8 cellular contexts compared by ENCODE assay signal in genomic region chr4:2934813-2935761, GRCh38. TPM values are rescaled to one million over a fixed set of nuclear protein-coding genes. Genes with fewer than 3 reads are reported as not detected.
DNase-seq lines count a peak whose midpoint lies in the region; ATAC-seq and TF ChIP-seq lines count a peak whose summit lies in the region.

No MANE protein-coding gene starts in this region.

- H3K4me3 Mint-ChIP-seq in effector memory CD8-positive, alpha-beta T cell = peak overlapping the region; percentile 83 to 85

- peak overlapping the region in 1 of 2 experiments; percentile 76 for H2BK12ac ChIP-seq in mesenchymal stem cell (ENCODE audit: low read length in 2 of 2)

- peak; percentile 44 for ATAC-seq in GM19397 (IDR thresholded peaks at IDR 0.05; ENCODE audit: unreplicated experiment)
- peak; percentile 64 for ATAC-seq in effector memory CD8-positive, alpha-beta T cell (replicated peaks)

- no peak overlapping the region for H2BK15ac ChIP-seq in mesenchymal stem cell (ENCODE audit: low read depth, poor library complexity, severe bottlenecking)

- H3K4ac ChIP-seq in mesenchymal stem cell (ENCODE audit: low read depth in 1 of 2, low read length in 2 of 2) = peak overlapping the region; percentile 75 to 81

- peak overlapping the region in 1 of 2 experiments; percentile 91 for H3K14ac ChIP-seq in mesenchymal stem cell (ENCODE audit: low read length in 2 of 2)

- H3K27ac ChIP-seq in C4-2B = peak overlapping the region; percentile 81
- H3K27ac ChIP-seq in mesenchymal stem cell (ENCODE audit: low read length, poor library complexity, severe bottlenecking) = peak overlapping the region; percentile 35

- H3K9ac ChIP-seq in mesenchymal stem cell (ENCODE audit: low read length) = peak overlapping the region; percentile 95

- H3K4me3 ChIP-seq in mesenchymal stem cell (ENCODE audit: insufficient read depth in 1 of 2, low read depth in 1 of 2, low read length in 2 of 2) = peak overlapping the region; percentile 93 to 96

- H2BK5ac ChIP-seq in mesenchymal stem cell (ENCODE audit: low read depth, low read length, poor library complexity, severe bottlenecking) = peak overlapping the region; percentile 39

- peak overlapping the region in 1 of 2 experiments; percentile 67 for H3K23ac ChIP-seq in mesenchymal stem cell (ENCODE audit: low read length in 2 of 2)

- H3K4me1 ChIP-seq in mesenchymal stem cell (ENCODE audit: control insufficient read depth, insufficient read depth, low read depth, low read length) = peaks cover 57% of the 10 kb centered on the region

- peak overlapping the region; percentile 18 for H2AK5ac ChIP-seq in mesenchymal stem cell (ENCODE audit: low read length, severe bottlenecking)

- H3K27me3 ChIP-seq in mesenchymal stem cell (ENCODE audit: control insufficient read depth in 1 of 2, insufficient read depth in 1 of 2, low read length in 2 of 2) = no peaks in the 10 kb centered on the region

- TF ChIP-seq CTCF in C4-2B (conservative IDR thresholded peaks at IDR 0.05) = no peak

- peak overlapping the region; percentile 89 for H2AFZ ChIP-seq in mesenchymal stem cell (ENCODE audit: low read depth, low read length)

- peaks cover 79% of the 10 kb centered on the region for H3K36me3 Mint-ChIP-seq in effector memory CD8-positive, alpha-beta T cell (ENCODE audit: insufficient read depth)

- H3K9me3 Mint-ChIP-seq in effector memory CD8-positive, alpha-beta T cell = no peaks in the 10 kb centered on the region

- H2BK120ac ChIP-seq in mesenchymal stem cell (ENCODE audit: low read depth, low read length) = peak overlapping the region; percentile 71

- H3K9me3 ChIP-seq in mesenchymal stem cell (ENCODE audit: control insufficient read depth, low read length) = no peaks in the 10 kb centered on the region

- peak overlapping the region; percentile 86 for H3K4me2 ChIP-seq in mesenchymal stem cell (ENCODE audit: low read length, poor library complexity, severe bottlenecking)

- H3K4me1 Mint-ChIP-seq in effector memory CD8-positive, alpha-beta T cell (ENCODE audit: low read depth in 2 of 2) = peaks cover 43 to 48% of the 10 kb centered on the region in 2 donors

- peak overlapping the region; percentile 69 to 92 for H3K18ac ChIP-seq in mesenchymal stem cell (ENCODE audit: low read depth in 1 of 2, low read length in 2 of 2)

- 1% methylated on average over 69 of the region's 70 CpGs for WGBS in mesenchymal stem cell

- H4K8ac ChIP-seq in mesenchymal stem cell (ENCODE audit: low read length) = peak overlapping the region; percentile 41

- peak overlapping the region; percentile 92 to 96 for H3K27ac Mint-ChIP-seq in effector memory CD8-positive, alpha-beta T cell

- H3K27me3 Mint-ChIP-seq in effector memory CD8-positive, alpha-beta T cell = no peaks in the 10 kb centered on the region

- H3K79me1 ChIP-seq in mesenchymal stem cell (replicated peaks; ENCODE audit: low read length, poor library complexity, severe bottlenecking) = peaks cover 19% of the 10 kb centered on the region

- H3K36me3 ChIP-seq in mesenchymal stem cell (ENCODE audit: control insufficient read depth in 1 of 2, insufficient read depth in 2 of 2, low read depth in 1 of 2, low read length in 2 of 2) = peaks cover 63 to 68% of the 10 kb centered on the region in 2 experiments

- H4K91ac ChIP-seq in mesenchymal stem cell (ENCODE audit: low read length) = peak overlapping the region; percentile 92

- peak; percentile 87 for DNase-seq in HT1080 (ENCODE audit: low read depth)
- DNase-seq in NK-92 (lab: John Stamatoyannopoulos, UW; ENCODE audit: unreplicated experiment) = peak; percentile 45
- peak; percentile 88 to 95 for DNase-seq in activated CD8-positive, alpha-beta memory T cell treated with anti-CD3 and anti-CD28 coated beads for 4 hours (ENCODE audit: low read depth in 2 of 2)
- peak; percentile 96 to 97 (median 97) for DNase-seq in effector memory CD8-positive, alpha-beta T cell
- peak; percentile 89 for DNase-seq in mesenchymal stem cell
- peak; percentile 90 to 99 (median 96) for DNase-seq in stimulated activated CD4-positive, alpha-beta T cell treated with anti-CD3 and anti-CD28 coated beads, TNF-alpha, amount 100 ng/mL, for 48 hours (ENCODE audit: low read depth in 3 of 3)

RNA-seq across cellular contexts. Expression of gene NOP14, which starts 28.1 kb away (rescaled TPM):
- 31.6 and 39.6 TPM in 2 replicates for total RNA-seq in HT1080 (2014; rRNA removed; shearing (Covaris generic))
- polyA plus RNA-seq in HT1080 (2015; cell fraction: cytosol; rRNA removed) = 27.0 and 31.3 TPM in 2 replicates
- polyA plus RNA-seq in HT1080 (2015; cell fraction: nucleus; rRNA removed) = 39.7 TPM in 2 replicates
- 32.6 TPM for polyA plus RNA-seq in mesenchymal stem cell (2013, experiment 1 of 2)
- 33.3 TPM for polyA plus RNA-seq in mesenchymal stem cell (2013, experiment 2 of 2)

RNA-seq across cellular contexts. Expression of gene GRK4, which starts 28.3 kb away (rescaled TPM):
- 3.5 and 4.4 TPM in 2 replicates for total RNA-seq in HT1080 (2014; rRNA removed; shearing (Covaris generic))
- 3.6 and 4.4 TPM in 2 replicates for polyA plus RNA-seq in HT1080 (2015; cell fraction: cytosol; rRNA removed)
- 3.0 and 3.4 TPM in 2 replicates for polyA plus RNA-seq in HT1080 (2015; cell fraction: nucleus; rRNA removed)
- 3.6 TPM for polyA plus RNA-seq in mesenchymal stem cell (2013, experiment 1 of 2)
- polyA plus RNA-seq in mesenchymal stem cell (2013, experiment 2 of 2) = 3.7 TPM

Comparison
In these comparisons a context has a peak if more than half of its experiments do, and no peak if none do; other contexts are left out.
1. Peak in every context shown above with its lines: DNase-seq, ATAC-seq, H3K4me3 ChIP-seq and H3K27ac ChIP-seq.
2. DNase-seq: peak in every context shown above with its lines; median percentile 97 in effector memory CD8-positive, alpha-beta T cell; 96 in stimulated activated CD4-positive, alpha-beta T cell treated with anti-CD3 and anti-CD28 coated beads, TNF-alpha, amount 100 ng/mL, for 48 hours; 92 in activated CD8-positive, alpha-beta memory T cell treated with anti-CD3 and anti-CD28 coated beads for 4 hours; 89 in mesenchymal stem cell; 87 in HT1080; 45 in NK-92.